ENCODE assay signal across 16 cellular contexts in genomic region chr10:60708666-60709065, GRCh38.
A peak's percentile ranks its signal among the peaks of the same experiment; 100 is the strongest.
DNase-seq lines count a peak whose midpoint lies in the region; ATAC-seq and TF ChIP-seq lines count a peak whose summit lies in the region.
"Had no signal": no experiment of that assay in that cellular context is flagged by ENCODE, and none has a peak within 500 bp of the region (broad histone marks: within the 10 kb centered on the region; RNA-seq: fewer than 3 reads in every experiment).

No MANE protein-coding gene starts in this region.

- peaks cover 24% of the 10 kb centered on the region for H3K36me3 Mint-ChIP-seq in activated naive CD4-positive, alpha-beta T cell treated with anti-CD3 and anti-CD28 coated beads, Interleukin-2, amount 10 ng/mL, durations not matched to agents 7 days and 5 days
- H3K36me3 Mint-ChIP-seq in T-cell (peaks cover 11% of the 10 kb centered on the region), progenitor cell of endocrine pancreas (ENCODE audit: insufficient read depth) (peaks cover 10% of the 10 kb centered on the region)
- H3K36me3 Mint-ChIP-seq in activated T-helper 17 cell treated with anti-CD3 and anti-CD28 coated beads, Interleukin-2, amount 50 U/mL, for 72 hours (ENCODE audit: low read depth), result no peaks in the 10 kb centered on the region

- no peak overlapping the region for H2BK5ac ChIP-seq in mesenchymal stem cell (ENCODE audit: low read depth, low read length, poor library complexity, severe bottlenecking)

- no peak for TF ChIP-seq CTCF in progenitor cell of endocrine pancreas (IDR thresholded peaks at IDR 0.05; ENCODE audit: unreplicated experiment)

- H3K9ac ChIP-seq in mesenchymal stem cell (ENCODE audit: low read length), result no peak overlapping the region

- 37% methylated on average over 1 of the region's 1 CpG for WGBS in mesenchymal stem cell

- peak overlapping the region; percentile 85 for H3K27ac Mint-ChIP-seq in activated naive CD4-positive, alpha-beta T cell treated with anti-CD3 and anti-CD28 coated beads, Interleukin-2, amount 10 ng/mL, durations not matched to agents 7 days and 5 days
- H3K27ac Mint-ChIP-seq in T-cell (peak overlapping the region; percentile 77 to 97), progenitor cell of endocrine pancreas (peak overlapping the region; percentile 57)
- H3K27ac Mint-ChIP-seq in activated T-helper 17 cell treated with anti-CD3 and anti-CD28 coated beads, Interleukin-2, amount 50 U/mL, for 72 hours, result peak overlapping the region; percentile 68
- H3K27ac Mint-ChIP-seq: H9 had no signal

- H3K4me3 Mint-ChIP-seq in activated naive CD4-positive, alpha-beta T cell treated with anti-CD3 and anti-CD28 coated beads, Interleukin-2, amount 10 ng/mL, durations not matched to agents 7 days and 5 days, result no peak overlapping the region
- H3K4me3 Mint-ChIP-seq in T-cell (peak overlapping the region in 1 of 3 donors; percentile 29), progenitor cell of endocrine pancreas (ENCODE audit: low read depth) (no peak overlapping the region)
- peak overlapping the region; percentile 52 for H3K4me3 Mint-ChIP-seq in activated T-helper 17 cell treated with anti-CD3 and anti-CD28 coated beads, Interleukin-2, amount 50 U/mL, for 72 hours
- H3K4me3 Mint-ChIP-seq: H9 had no signal

- H2AFZ ChIP-seq in mesenchymal stem cell (ENCODE audit: low read depth, low read length), result no peak overlapping the region

- no peak overlapping the region for H3K27ac ChIP-seq in mesenchymal stem cell (ENCODE audit: low read length, poor library complexity, severe bottlenecking)

- H3K23ac ChIP-seq in mesenchymal stem cell (ENCODE audit: low read length in 2 of 2), result no peak overlapping the region

- peaks cover 7% of the 10 kb centered on the region for H3K9me3 Mint-ChIP-seq in activated naive CD4-positive, alpha-beta T cell treated with anti-CD3 and anti-CD28 coated beads, Interleukin-2, amount 10 ng/mL, durations not matched to agents 7 days and 5 days
- H3K9me3 Mint-ChIP-seq in T-cell (peaks cover 0 to 7% (median 0%) of the 10 kb centered on the region in 3 donors), progenitor cell of endocrine pancreas (ENCODE audit: low read depth) (peaks cover 15% of the 10 kb centered on the region)
- no peaks in the 10 kb centered on the region for H3K9me3 Mint-ChIP-seq in activated T-helper 17 cell treated with anti-CD3 and anti-CD28 coated beads, Interleukin-2, amount 50 U/mL, for 72 hours

- H3K4me1 Mint-ChIP-seq in activated naive CD4-positive, alpha-beta T cell treated with anti-CD3 and anti-CD28 coated beads, Interleukin-2, amount 10 ng/mL, durations not matched to agents 7 days and 5 days, result peaks cover 47% of the 10 kb centered on the region
- H3K4me1 Mint-ChIP-seq in T-cell (peaks cover 58 to 72% (median 65%) of the 10 kb centered on the region in 3 donors), progenitor cell of endocrine pancreas (ENCODE audit: low read depth) (peaks cover 12% of the 10 kb centered on the region)
- peaks cover 25% of the 10 kb centered on the region for H3K4me1 Mint-ChIP-seq in activated T-helper 17 cell treated with anti-CD3 and anti-CD28 coated beads, Interleukin-2, amount 50 U/mL, for 72 hours

- no peak overlapping the region for H4K8ac ChIP-seq in mesenchymal stem cell (ENCODE audit: low read length)

- H3K27me3 ChIP-seq in mesenchymal stem cell (ENCODE audit: control insufficient read depth in 1 of 2, insufficient read depth in 1 of 2, low read length in 2 of 2), result peaks cover 0 to 2% of the 10 kb centered on the region in 2 experiments

- no peak overlapping the region for H3K14ac ChIP-seq in mesenchymal stem cell (ENCODE audit: low read length in 2 of 2)

- no peak overlapping the region for H2BK12ac ChIP-seq in mesenchymal stem cell (ENCODE audit: low read length in 2 of 2)

- no peaks in the 10 kb centered on the region for H3K36me3 ChIP-seq in mesenchymal stem cell (ENCODE audit: control insufficient read depth in 1 of 2, insufficient read depth in 2 of 2, low read depth in 1 of 2, low read length in 2 of 2)

- no peak overlapping the region for H3K4me2 ChIP-seq in mesenchymal stem cell (ENCODE audit: low read length, poor library complexity, severe bottlenecking)

- ATAC-seq in T-cell (replicated peaks in 1 of 4), result peak; percentile 31 to 69 (median 65)
- peak; percentile 81 for ATAC-seq in activated T-helper 17 cell treated with anti-CD3 and anti-CD28 coated beads, Interleukin-2, amount 50 U/mL, for 72 hours (replicated peaks)
- ATAC-seq: Right ventricle myocardium inferior had no signal

- DNase-seq in activated naive CD4-positive, alpha-beta T cell treated with anti-CD3 and anti-CD28 coated beads, Interleukin-2, amount 10 ng/mL, durations not matched to agents 7 days and 5 days, result no peak
- no peak for DNase-seq in activated naive CD4-positive, alpha-beta T cell (lab: John Stamatoyannopoulos, UW)
- DNase-seq in T-cell, result no peak
- DNase-seq in progenitor cell of endocrine pancreas (ENCODE audit: low spot score, unreplicated experiment), result no peak
- no peak for DNase-seq in NCI-H1417 treated with DMSO at 0.1 percent for 48 hours (lab: John Stamatoyannopoulos, UW)
- no peak for DNase-seq in NCI-H1105 treated with DMSO at 0.1 percent for 48 hours (lab: John Stamatoyannopoulos, UW)
- DNase-seq in mesenchymal stem cell, result no peak
- DNase-seq: AML-193, DMS79 treated with DMSO at 0.1 percent for 48 hours, H9, NCI-H1436, NCI-H2081 treated with DMSO at 0.1 percent for 48 hours, NCI-H446, NCI-H774 had no signal

- H3K27me3 Mint-ChIP-seq in activated naive CD4-positive, alpha-beta T cell treated with anti-CD3 and anti-CD28 coated beads, Interleukin-2, amount 10 ng/mL, durations not matched to agents 7 days and 5 days, result no peaks in the 10 kb centered on the region
- H3K27me3 Mint-ChIP-seq in T-cell (no peaks in the 10 kb centered on the region), progenitor cell of endocrine pancreas (no peaks in the 10 kb centered on the region)
- no peaks in the 10 kb centered on the region for H3K27me3 Mint-ChIP-seq in activated T-helper 17 cell treated with anti-CD3 and anti-CD28 coated beads, Interleukin-2, amount 50 U/mL, for 72 hours

- no peak overlapping the region for H2BK120ac ChIP-seq in mesenchymal stem cell (ENCODE audit: low read depth, low read length)

- no peak overlapping the region for H3K4ac ChIP-seq in mesenchymal stem cell (ENCODE audit: low read depth in 1 of 2, low read length in 2 of 2)

- H3K79me1 ChIP-seq in mesenchymal stem cell (replicated peaks; ENCODE audit: low read length, poor library complexity, severe bottlenecking), result no peaks in the 10 kb centered on the region

- no peak overlapping the region for H2BK15ac ChIP-seq in mesenchymal stem cell (ENCODE audit: low read depth, poor library complexity, severe bottlenecking)

- H2AK5ac ChIP-seq in mesenchymal stem cell (ENCODE audit: low read length, severe bottlenecking), result no peak overlapping the region

- CTCF ChIA-PET in activated naive CD4-positive, alpha-beta T cell treated with anti-CD3 and anti-CD28 coated beads, Interleukin-2, amount 10 ng/mL, durations not matched to agents 7 days and 5 days (lab: Charles Lee), result interaction anchor here (0.9 kb wide), 1 partner anchor 878 kb away, joined by 3 read pairs; no protein-coding TSS in a partner anchor
- CTCF ChIA-PET in T-cell (lab: Charles Lee), result interaction anchor here in 1 of 2 donors (0.5 kb wide), 1 partner anchor 60 kb away, joined by 4 read pairs; no protein-coding TSS in a partner anchor

- H3K4me1 ChIP-seq in mesenchymal stem cell (ENCODE audit: control insufficient read depth, insufficient read depth, low read depth, low read length), result peaks cover 3% of the 10 kb centered on the region

- H3K18ac ChIP-seq in mesenchymal stem cell (ENCODE audit: low read depth in 1 of 2, low read length in 2 of 2), result no peak overlapping the region

- H3K4me3 ChIP-seq in mesenchymal stem cell (ENCODE audit: insufficient read depth in 1 of 2, low read depth in 1 of 2, low read length in 2 of 2), result no peak overlapping the region

- no peak overlapping the region for H4K91ac ChIP-seq in mesenchymal stem cell (ENCODE audit: low read length)

- peaks cover 7% of the 10 kb centered on the region for H3K9me3 ChIP-seq in mesenchymal stem cell (ENCODE audit: control insufficient read depth, low read length)

- POLR2A ChIA-PET in T-cell (lab: Charles Lee), result no interaction called here
